Comparison of ENCODE assay signal across 23 cellular contexts in the genomic region with DNA sequence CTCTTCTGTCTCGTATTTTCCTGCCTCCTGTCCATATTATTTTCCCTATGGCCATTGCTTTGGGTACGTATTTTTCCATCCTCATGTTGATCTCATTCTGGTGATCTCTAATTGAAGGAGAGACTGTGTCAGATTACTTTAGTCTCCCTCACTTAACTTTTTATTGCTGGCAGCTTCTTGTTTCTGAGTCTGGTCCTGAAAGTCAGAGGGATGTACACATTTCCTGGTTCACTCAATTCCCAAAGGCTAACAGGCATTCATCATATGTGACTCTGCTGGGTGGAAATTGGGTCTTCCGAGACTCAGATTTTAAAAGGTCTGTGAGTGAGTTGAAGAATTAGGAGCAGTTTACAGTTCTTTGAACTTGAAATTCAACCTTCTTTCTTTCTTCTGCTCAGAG. TPM values are rescaled to one million over a fixed set of nuclear protein-coding genes. Genes with fewer than 3 reads are reported as not detected.
DNase-seq lines count a peak whose midpoint lies in the region; ATAC-seq and TF ChIP-seq lines count a peak whose summit lies in the region.
"Had no signal": no experiment of that assay in that cellular context is flagged by ENCODE, and none has a peak within 500 bp of the region (broad histone marks: within the 10 kb centered on the region; RNA-seq: fewer than 3 reads in every experiment).

No MANE protein-coding gene starts in this region.

- no peak overlapping the region for H3K4me2 ChIP-seq in mesenchymal stem cell (ENCODE audit: low read length, poor library complexity, severe bottlenecking)
- H3K4me2 ChIP-seq in smooth muscle cell = no peak overlapping the region
- H3K4me2 ChIP-seq: GM23338 had no signal

- no peak overlapping the region for H3K14ac ChIP-seq in mesenchymal stem cell (ENCODE audit: low read length in 2 of 2)

- peak overlapping the region; percentile 65 for H3K27ac Mint-ChIP-seq in T-helper 17 cell
- H3K27ac Mint-ChIP-seq: CD14-positive monocyte, GM23338 had no signal

- peaks cover 5% of the 10 kb centered on the region for H3K36me3 Mint-ChIP-seq in T-helper 17 cell (ENCODE audit: low read depth)

- peaks cover 36% of the 10 kb centered on the region for H3K4me1 Mint-ChIP-seq in T-helper 17 cell

- H3K4me1 ChIP-seq in mesenchymal stem cell (ENCODE audit: control insufficient read depth, insufficient read depth, low read depth, low read length) (no peaks in the 10 kb centered on the region), smooth muscle cell (ENCODE audit: low read depth) (peaks cover 4% of the 10 kb centered on the region)

- ATAC-seq in T-helper 17 cell (no peak), HG02981 (IDR thresholded peaks at IDR 0.05; ENCODE audit: unreplicated experiment) (no peak), GM18520 (IDR thresholded peaks at IDR 0.05; ENCODE audit: unreplicated experiment) (no peak)
- ATAC-seq: GM23338, HCT116, SK-N-SH treated with all-trans-retinoic acid at 6 μM for 48 hours had no signal

- H2BK5ac ChIP-seq in mesenchymal stem cell (ENCODE audit: low read depth, low read length, poor library complexity, severe bottlenecking) = no peak overlapping the region

- H3K36me3 ChIP-seq in mesenchymal stem cell (ENCODE audit: control insufficient read depth in 1 of 2, insufficient read depth in 2 of 2, low read depth in 1 of 2, low read length in 2 of 2) (no peaks in the 10 kb centered on the region), smooth muscle cell (ENCODE audit: low read depth) (no peaks in the 10 kb centered on the region)

- no peaks in the 10 kb centered on the region for H3K27me3 Mint-ChIP-seq in T-helper 17 cell

- H3K27me3 ChIP-seq in mesenchymal stem cell (ENCODE audit: control insufficient read depth in 1 of 2, insufficient read depth in 1 of 2, low read length in 2 of 2) (no peaks in the 10 kb centered on the region), smooth muscle cell (ENCODE audit: low read depth) (no peaks in the 10 kb centered on the region)

- H3K4ac ChIP-seq in mesenchymal stem cell (ENCODE audit: low read depth in 1 of 2, low read length in 2 of 2) = no peak overlapping the region

- H3K4me3 ChIP-seq in mesenchymal stem cell (ENCODE audit: insufficient read depth in 1 of 2, low read depth in 1 of 2, low read length in 2 of 2) = no peak overlapping the region
- H3K4me3 ChIP-seq in smooth muscle cell = no peak overlapping the region
- H3K4me3 ChIP-seq: GM23338 had no signal

- H3K4me3 Mint-ChIP-seq in T-helper 17 cell = no peak overlapping the region
- H3K4me3 Mint-ChIP-seq: CD14-positive monocyte, GM23338 had no signal

- no peak overlapping the region for H2BK15ac ChIP-seq in mesenchymal stem cell (ENCODE audit: low read depth, poor library complexity, severe bottlenecking)

- no peak overlapping the region for H4K91ac ChIP-seq in mesenchymal stem cell (ENCODE audit: low read length)

- H3K9ac ChIP-seq in mesenchymal stem cell (ENCODE audit: low read length) (peak overlapping the region; percentile 3), smooth muscle cell (ENCODE audit: low read depth) (no peak overlapping the region)

- no peak overlapping the region for H2BK120ac ChIP-seq in mesenchymal stem cell (ENCODE audit: low read depth, low read length)

- H3K27ac ChIP-seq in mesenchymal stem cell (ENCODE audit: low read length, poor library complexity, severe bottlenecking) = no peak overlapping the region
- peak overlapping the region; percentile 26 for H3K27ac ChIP-seq in smooth muscle cell (ENCODE audit: low read depth)
- H3K27ac ChIP-seq: 22Rv1 had no signal

- peaks cover 5% of the 10 kb centered on the region for H4K20me1 ChIP-seq in smooth muscle cell (ENCODE audit: low read depth)

- WGBS in mesenchymal stem cell = 67% methylated on average over 1 of the region's 3 CpGs
- 45% methylated on average over 3 of the region's 3 CpGs for WGBS in smooth muscle cell (ENCODE audit: low lambda C conversion rate)

- peaks cover 29% of the 10 kb centered on the region for H3K79me1 ChIP-seq in mesenchymal stem cell (replicated peaks; ENCODE audit: low read length, poor library complexity, severe bottlenecking)

- no peak for TF ChIP-seq CTCF in smooth muscle cell (IDR thresholded peaks at IDR 0.05; ENCODE audit: borderline replicate concordance, insufficient read depth, poor library complexity, severe bottlenecking)

- H2AFZ ChIP-seq in mesenchymal stem cell (ENCODE audit: low read depth, low read length) (no peak overlapping the region), smooth muscle cell (ENCODE audit: low read depth) (no peak overlapping the region)
- H2AFZ ChIP-seq: GM23338 had no signal

- no peak overlapping the region for H2AK5ac ChIP-seq in mesenchymal stem cell (ENCODE audit: low read length, severe bottlenecking)

- peaks cover 48% of the 10 kb centered on the region for H3K79me2 ChIP-seq in smooth muscle cell (ENCODE audit: low read depth)

- H3F3A ChIP-seq in smooth muscle cell (ENCODE audit: low read depth) = peaks cover 14% of the 10 kb centered on the region

- no peak overlapping the region for H4K8ac ChIP-seq in mesenchymal stem cell (ENCODE audit: low read length)

- H3K9me3 ChIP-seq in T-helper 17 cell (ENCODE audit: control insufficient read depth, low read length, poor library complexity, severe bottlenecking) = no peaks in the 10 kb centered on the region
- H3K9me3 ChIP-seq in mesenchymal stem cell (ENCODE audit: control insufficient read depth, low read length) = no peaks in the 10 kb centered on the region
- no peaks in the 10 kb centered on the region for H3K9me3 ChIP-seq in smooth muscle cell (replicated peaks; ENCODE audit: low read depth)

- DNase-seq in DMS 273 (lab: John Stamatoyannopoulos, UW; ENCODE audit: unreplicated experiment) (peak; percentile 18), DMS 273 treated with DMSO at 0.1 percent for 48 hours (lab: John Stamatoyannopoulos, UW) (no peak), T-helper 17 cell (no peak), mesenchymal stem cell (no peak), smooth muscle cell (lab: John Stamatoyannopoulos, UW; ENCODE audit: unreplicated experiment) (no peak), T1000 (lab: John Stamatoyannopoulos, UW) (no peak)
- DNase-seq: DMS153, GDM1, KG1, NCI-H1048, NCI-H1436, NCI-H1930, NCI-H226, NCI-H524, NCI-H82, SIG-M5 had no signal

- H3K23ac ChIP-seq in mesenchymal stem cell (ENCODE audit: low read length in 2 of 2) = no peak overlapping the region

- no peak overlapping the region for H3K18ac ChIP-seq in mesenchymal stem cell (ENCODE audit: low read depth in 1 of 2, low read length in 2 of 2)

- no peak overlapping the region for H2BK12ac ChIP-seq in mesenchymal stem cell (ENCODE audit: low read length in 2 of 2)

RNA-seq across cellular contexts. Expression of a gene that starts 10.9 kb away (rescaled TPM):
- total RNA-seq in T-helper 17 cell = 10 to 100 TPM; 10.9 to 15.0 TPM
- 14.9 TPM for polyA plus RNA-seq in mesenchymal stem cell (2013, experiment 1 of 2)
- polyA plus RNA-seq in mesenchymal stem cell (2013, experiment 2 of 2) = 14.5 TPM
- total RNA-seq in smooth muscle cell = 23.0 and 24.3 TPM in 2 replicates
- 13.7 and 17.2 TPM in 2 replicates for polyA plus RNA-seq in smooth muscle cell
